In genomic region chr7:154741131-154741530, GRCh38 we compare ENCODE assay signal across 8 cellular contexts.
"Had no signal": no experiment of that assay in that cellular context is flagged by ENCODE, and none has a peak within 500 bp of the region (broad histone marks: within the 10 kb centered on the region; RNA-seq: fewer than 3 reads in every experiment).

No MANE protein-coding gene starts in this region.

- FAIRE-seq: G401.6, GM12878, GM12891, GM12892, GM18507, GM19239 had no signal

- DNase-seq: GDM1, GF-D8 had no signal

- ATAC-seq: GM12878 had no signal

- H3K4me3 ChIP-seq: GM12878 had no signal
